ENCODE assay signal across 23 cellular contexts in the genomic region with DNA sequence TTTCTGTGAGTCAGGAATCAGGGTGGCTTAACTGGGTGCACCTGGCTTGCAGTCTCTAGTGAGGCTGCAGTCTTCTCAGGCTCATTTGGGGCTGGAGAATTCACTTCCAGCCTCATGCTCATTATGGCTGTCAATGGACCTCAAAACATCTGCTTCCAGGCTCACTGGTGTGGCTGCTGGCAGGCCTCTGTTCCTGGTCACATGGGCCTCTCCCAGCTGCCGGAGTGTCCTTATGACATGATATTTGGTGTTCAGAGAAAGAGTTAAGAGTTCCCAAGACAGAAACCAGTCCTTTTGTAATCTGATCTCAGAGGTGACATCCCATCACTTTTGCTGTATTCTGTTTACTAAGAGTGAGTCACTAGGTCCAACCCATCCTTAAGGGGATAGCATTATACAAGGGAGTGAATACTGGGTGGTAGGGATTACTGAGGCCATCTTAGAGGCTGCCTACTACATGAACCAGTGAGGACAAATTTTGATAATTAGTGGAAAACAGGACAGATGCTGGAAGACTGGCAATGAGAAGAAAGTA.
A peak's percentile ranks its signal among the peaks of the same experiment; 100 is the strongest.
DNase-seq lines count a peak whose midpoint lies in the region; ATAC-seq and TF ChIP-seq lines count a peak whose summit lies in the region.
"Had no signal": no experiment of that assay in that cellular context is flagged by ENCODE, and none has a peak within 500 bp of the region (broad histone marks: within the 10 kb centered on the region; RNA-seq: fewer than 3 reads in every experiment).

No MANE protein-coding gene starts in this region.

- no peaks in the 10 kb centered on the region for H3K27me3 ChIP-seq in right cardiac atrium (ENCODE audit: control insufficient read depth, insufficient read depth)
- H3K27me3 ChIP-seq: body of pancreas, thyroid gland had no signal

- no peaks in the 10 kb centered on the region for H3K36me3 Mint-ChIP-seq in activated T-cell treated with anti-CD3 and anti-CD28 coated beads, Interleukin-2, amount 50 U/mL, for 4 hours (ENCODE audit: insufficient read depth)
- H3K36me3 Mint-ChIP-seq: activated naive CD8-positive, alpha-beta T cell had no signal

- H3K4me1 ChIP-seq in right cardiac atrium (ENCODE audit: control insufficient read depth, insufficient read depth, low read length), result no peaks in the 10 kb centered on the region
- H3K4me1 ChIP-seq: body of pancreas, gastrocnemius medialis, parathyroid adenoma, thyroid gland had no signal

- no peak overlapping the region for H3K27ac ChIP-seq in right cardiac atrium (ENCODE audit: low read length)
- H3K27ac ChIP-seq: body of pancreas, gastrocnemius medialis, parathyroid adenoma, thyroid gland had no signal

- no peaks in the 10 kb centered on the region for H3K4me1 Mint-ChIP-seq in activated T-cell treated with anti-CD3 and anti-CD28 coated beads, Interleukin-2, amount 50 U/mL, for 4 hours (ENCODE audit: low read depth)
- H3K4me1 Mint-ChIP-seq: activated CD4-positive, alpha-beta memory T cell treated with anti-CD3 and anti-CD28 coated beads, Interleukin-2, amount 10 ng/mL, durations not matched to agents 7 days and 5 days; nephron had no signal

- H3K9me3 Mint-ChIP-seq in activated T-cell treated with anti-CD3 and anti-CD28 coated beads, Interleukin-2, amount 50 U/mL, for 4 hours, result no peaks in the 10 kb centered on the region
- H3K9me3 Mint-ChIP-seq: activated CD4-positive, alpha-beta memory T cell treated with anti-CD3 and anti-CD28 coated beads, Interleukin-2, amount 10 ng/mL, durations not matched to agents 7 days and 5 days; T-helper 2 cell treated with Interferon-gamma antibody and Interleukin-4, amounts not matched to agents 5 μg/mL and 100 μg/mL, for 36 hours had no signal

- 76% methylated on average over 1 of the region's 1 CpG for WGBS in right cardiac atrium

- DNase-seq in DMS 273 treated with DMSO at 0.1 percent for 48 hours (lab: John Stamatoyannopoulos, UW) (peak; percentile 40), LNCaP clone FGC (ENCODE audit: low read depth) (peak; percentile 23), RPMI7951 (ENCODE audit: low read depth) (peak; percentile 17), fibroblast of villous mesenchyme (ENCODE audit: low read depth) (peak; percentile 38), right cardiac atrium (no peak), NCI-H1436 treated with DMSO at 0.1 percent for 48 hours (lab: John Stamatoyannopoulos, UW) (no peak)
- DNase-seq in activated T-cell treated with anti-CD3 and anti-CD28 coated beads, Interleukin-2, amount 50 U/mL, for 4 hours, result no peak
- DNase-seq in activated CD4-positive, alpha-beta T cell treated with anti-CD3 and anti-CD28 coated beads for 1 hour, result no peak
- DNase-seq: activated CD4-positive, alpha-beta memory T cell treated with anti-CD3 and anti-CD28 coated beads, Interleukin-2, amount 10 ng/mL, durations not matched to agents 7 days and 5 days; activated T-cell treated with anti-CD3 and anti-CD28 coated beads, Interleukin-2, amount 50 U/mL, for 48 hours; body of pancreas; cortex of kidney; gastrocnemius medialis; Kasumi-1; left cardiac atrium; midbrain; NCI-H226; stimulated activated naive CD4-positive, alpha-beta T cell; thyroid gland had no signal

- no peak overlapping the region for H3K4me3 Mint-ChIP-seq in activated T-cell treated with anti-CD3 and anti-CD28 coated beads, Interleukin-2, amount 50 U/mL, for 4 hours
- H3K4me3 Mint-ChIP-seq: activated CD4-positive, alpha-beta memory T cell treated with anti-CD3 and anti-CD28 coated beads, Interleukin-2, amount 10 ng/mL, durations not matched to agents 7 days and 5 days; activated naive CD8-positive, alpha-beta T cell; nephron; T-helper 2 cell treated with Interferon-gamma antibody and Interleukin-4, amounts not matched to agents 5 μg/mL and 100 μg/mL, for 36 hours had no signal

- H3K4me3 ChIP-seq in LNCaP clone FGC (ENCODE audit: low read depth, low read length) (no peak overlapping the region), fibroblast of villous mesenchyme (ENCODE audit: low read depth, low read length) (no peak overlapping the region), right cardiac atrium (ENCODE audit: low read length) (no peak overlapping the region)
- H3K4me3 ChIP-seq: body of pancreas, gastrocnemius medialis, thyroid gland had no signal

- no peak for ATAC-seq in activated T-cell treated with anti-CD3 and anti-CD28 coated beads, Interleukin-2, amount 50 U/mL, for 4 hours
- ATAC-seq in right cardiac atrium, result no peak
- ATAC-seq: body of pancreas, gastrocnemius medialis, left cardiac atrium had no signal

- TF ChIP-seq CTCF in LNCaP clone FGC (IDR thresholded peaks at IDR 0.05; ENCODE audit: control insufficient read depth, extremely low read depth, insufficient read depth), result no peak
- TF ChIP-seq CTCF in fibroblast of villous mesenchyme (IDR thresholded peaks at IDR 0.05; ENCODE audit: insufficient read depth, low read depth, low read length), result no peak

- intact Hi-C loops in right cardiac atrium (cut with DNase I), result no loop called here

- no peaks in the 10 kb centered on the region for H3K9me3 ChIP-seq in right cardiac atrium (ENCODE audit: control insufficient read depth, low read length)
- H3K9me3 ChIP-seq: body of pancreas, gastrocnemius medialis, thyroid gland had no signal

- peaks cover 19% of the 10 kb centered on the region for H3K27me3 Mint-ChIP-seq in activated T-cell treated with anti-CD3 and anti-CD28 coated beads, Interleukin-2, amount 50 U/mL, for 4 hours (ENCODE audit: low read depth)
- H3K27me3 Mint-ChIP-seq: activated CD4-positive, alpha-beta memory T cell treated with anti-CD3 and anti-CD28 coated beads, Interleukin-2, amount 10 ng/mL, durations not matched to agents 7 days and 5 days had no signal

Comparison
In these comparisons a context has a peak if more than half of its experiments do, and no peak if none do; other contexts are left out.
1. DNase-seq: peak in DMS 273 treated with DMSO at 0.1 percent for 48 hours (single experiment), LNCaP clone FGC (single experiment), RPMI7951 (single experiment) and fibroblast of villous mesenchyme (single experiment); none in activated T-cell treated with anti-CD3 and anti-CD28 coated beads, Interleukin-2, amount 50 U/mL, for 4 hours (single experiment), activated CD4-positive, alpha-beta T cell treated with anti-CD3 and anti-CD28 coated beads for 1 hour (single experiment), right cardiac atrium (0 of 3) and NCI-H1436 treated with DMSO at 0.1 percent for 48 hours (single experiment).